ENCODE assay signal across 8 cellular contexts in the genomic region with DNA sequence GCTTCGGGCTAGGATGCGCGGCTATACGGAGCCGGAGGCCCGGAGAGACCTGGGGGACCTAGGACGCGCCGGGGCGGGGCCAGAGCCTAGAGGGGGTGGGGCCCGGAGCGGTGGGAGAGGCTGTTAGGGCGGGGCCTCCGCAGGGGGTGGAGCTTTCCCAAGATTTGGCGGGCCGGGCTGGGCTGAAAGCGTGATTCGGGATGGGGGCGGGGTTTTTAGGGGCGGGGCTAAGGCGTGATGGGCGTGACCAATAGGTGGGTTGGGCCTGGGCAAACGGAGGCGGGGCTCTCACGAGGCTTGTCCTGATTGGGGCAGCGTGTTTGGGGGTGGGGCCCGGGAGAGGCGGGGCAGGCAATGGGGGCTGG. TPM values are rescaled to one million over a fixed set of nuclear protein-coding genes. Genes with fewer than 3 reads are reported as not detected.
A peak's percentile ranks its signal among the peaks of the same experiment; 100 is the strongest.
DNase-seq lines count a peak whose midpoint lies in the region; ATAC-seq and TF ChIP-seq lines count a peak whose summit lies in the region.

No MANE protein-coding gene starts in this region.

- H3K27ac ChIP-seq in HUES48 (ENCODE audit: low read depth, low read length) (peak overlapping the region; percentile 100), OCI-LY1 (ENCODE audit: low read depth, low read length, poor library complexity, severe bottlenecking) (peak overlapping the region; percentile 82)

- in situ Hi-C loops in Caki2 (cut with HindIII; ENCODE audit: low pct_unique_long_range_greater_than_20kb, low sequenced_read_pairs) = no loop called here

- H3K79me2 ChIP-seq in OCI-LY1 (ENCODE audit: insufficient read depth, low read length) = 0 out of 2 replicates have a peak, but pooled peaks cover 3% of the 10 kb centered on the region

- ATAC-seq in GM21423 (IDR thresholded peaks at IDR 0.05; ENCODE audit: unreplicated experiment) = peak; percentile 34

- peak overlapping the region; percentile 89 for H3K4me3 ChIP-seq in HUES48 (ENCODE audit: low read depth, low read length)
- peak overlapping the region; percentile 85 for H3K4me3 ChIP-seq in OCI-LY1 (ENCODE audit: low read depth, low read length, poor library complexity, severe bottlenecking)
- peak overlapping the region; percentile 74 for H3K4me3 ChIP-seq in epithelial cell of esophagus (ENCODE audit: low read length)
- H3K4me3 ChIP-seq in mononuclear cell (ENCODE audit: low read length) = peak overlapping the region; percentile 98

- H3K4me2 ChIP-seq in OCI-LY1 (ENCODE audit: low read length) = peak overlapping the region; percentile 66

- TF ChIP-seq CTCF in OCI-LY1 (IDR thresholded peaks at IDR 0.05; ENCODE audit: low read length) = no peak
- no peak for TF ChIP-seq CTCF in epithelial cell of esophagus (IDR thresholded peaks at IDR 0.05; ENCODE audit: insufficient read depth, low read depth, low read length, missing control alignments)

- H3K27me3 ChIP-seq in HUES48 (ENCODE audit: control insufficient read depth, insufficient read depth, low read length) (no peaks in the 10 kb centered on the region), OCI-LY1 (ENCODE audit: insufficient read depth, low read length) (no peaks in the 10 kb centered on the region), mononuclear cell (ENCODE audit: insufficient read depth, low read length) (no peaks in the 10 kb centered on the region)

- H3K4me1 ChIP-seq in HUES48 (ENCODE audit: control insufficient read depth, insufficient read depth, low read length) (no peaks in the 10 kb centered on the region), OCI-LY1 (ENCODE audit: insufficient read depth, low read length, severe bottlenecking) (peaks cover 27% of the 10 kb centered on the region), mononuclear cell (ENCODE audit: insufficient read depth, low read length) (peaks cover 21% of the 10 kb centered on the region)

- no peaks in the 10 kb centered on the region for H3K9me2 ChIP-seq in OCI-LY1 (ENCODE audit: low read depth, low read length)

- H3K9me3 ChIP-seq in HUES48 (ENCODE audit: control insufficient read depth, insufficient read depth, low read length) (no peaks in the 10 kb centered on the region), OCI-LY1 (ENCODE audit: low read length) (no peaks in the 10 kb centered on the region), mononuclear cell (ENCODE audit: low read depth, low read length) (no peaks in the 10 kb centered on the region)

- H2AFZ ChIP-seq in OCI-LY1 (ENCODE audit: low read length) = no peak overlapping the region

- DNase-seq in Caki2 (ENCODE audit: low read depth) (peak; percentile 51), activated T-cell treated with anti-CD3 and anti-CD28 coated beads for 4 hours (peak; percentile 91), epithelial cell of esophagus (ENCODE audit: low read depth) (peak; percentile 94)
- peak; percentile 77 to 84 for DNase-seq in stimulated activated CD8-positive, alpha-beta memory T cell treated with anti-CD3 and anti-CD28 coated beads, Interleukin-2, amount 100 ng/mL, for 1 hour (ENCODE audit: low read depth in 2 of 2)

- H3K9ac ChIP-seq in HUES48 (ENCODE audit: low read depth, low read length) = peak overlapping the region; percentile 100
- peak overlapping the region; percentile 95 for H3K9ac ChIP-seq in OCI-LY1 (ENCODE audit: low read length)

- no peaks in the 10 kb centered on the region for H4K20me1 ChIP-seq in OCI-LY1 (ENCODE audit: insufficient read depth, low read length)

- H3F3A ChIP-seq in OCI-LY1 (ENCODE audit: insufficient read depth, low read length) = 0 out of 2 replicates have a peak, but pooled peaks cover 3% of the 10 kb centered on the region

- H3K36me3 ChIP-seq in HUES48 (ENCODE audit: control insufficient read depth, insufficient read depth, low read length) (no peaks in the 10 kb centered on the region), OCI-LY1 (ENCODE audit: insufficient read depth, low read length) (peaks cover 3% of the 10 kb centered on the region; the same call in 1 of the 2 replicates)

RNA-seq across cellular contexts. Expression of a gene that starts 0.4 kb away (rescaled TPM):
- 14.4 and 21.3 TPM in 2 replicates for total RNA-seq in Caki2 (2014; rRNA removed; shearing (Covaris generic); ENCODE audit: low replicate concordance)
- 24.3 TPM for total RNA-seq in mononuclear cell

RNA-seq across cellular contexts. Expression of a gene that starts 22.5 kb away (rescaled TPM):
- 47.5 and 58.4 TPM in 2 replicates for total RNA-seq in Caki2 (2014; rRNA removed; shearing (Covaris generic); ENCODE audit: low replicate concordance)
- 119 TPM for total RNA-seq in mononuclear cell

RNA-seq across cellular contexts. Expression of a gene that starts 26.6 kb away (rescaled TPM):
- 27.5 and 27.8 TPM in 2 replicates for total RNA-seq in Caki2 (2014; rRNA removed; shearing (Covaris generic); ENCODE audit: low replicate concordance)
- total RNA-seq in mononuclear cell = not detected

RNA-seq across cellular contexts. Expression of a gene that starts 47.5 kb away (rescaled TPM):
- 5.3 and 5.6 TPM in 2 replicates for total RNA-seq in Caki2 (2014; rRNA removed; shearing (Covaris generic); ENCODE audit: low replicate concordance)
- 0.42 TPM for total RNA-seq in mononuclear cell

RNA-seq across cellular contexts. Expression of a gene that starts 54.2 kb away (rescaled TPM):
- total RNA-seq in Caki2 (2014; rRNA removed; shearing (Covaris generic); ENCODE audit: low replicate concordance) = 55.7 and 66.6 TPM in 2 replicates
- total RNA-seq in mononuclear cell = 104 TPM

Comparison
In these comparisons a context has a peak if more than half of its experiments do, and no peak if none do; other contexts are left out.
1. Peak in every context shown above with its lines: DNase-seq, ATAC-seq, H3K4me3 ChIP-seq and H3K27ac ChIP-seq.
2. RNA of a gene that starts 26.6 kb away (total RNA-seq): 27.5 to 27.8 TPM in Caki2; not detected in mononuclear cell (single experiment); every median in the first group is over 10 times any median in the second.